16 cellular contexts compared by ENCODE assay signal in genomic region chr17:39962642-39963220, GRCh38. TPM values are rescaled to one million over a fixed set of nuclear protein-coding genes. Genes with fewer than 3 reads are reported as not detected.
DNase-seq lines count a peak whose midpoint lies in the region; ATAC-seq lines count a peak whose summit lies in the region.
"Had no signal": no experiment of that assay in that cellular context is flagged by ENCODE, and none has a peak within 500 bp of the region (broad histone marks: within the 10 kb centered on the region; RNA-seq: fewer than 3 reads in every experiment).

A gene with protein sequence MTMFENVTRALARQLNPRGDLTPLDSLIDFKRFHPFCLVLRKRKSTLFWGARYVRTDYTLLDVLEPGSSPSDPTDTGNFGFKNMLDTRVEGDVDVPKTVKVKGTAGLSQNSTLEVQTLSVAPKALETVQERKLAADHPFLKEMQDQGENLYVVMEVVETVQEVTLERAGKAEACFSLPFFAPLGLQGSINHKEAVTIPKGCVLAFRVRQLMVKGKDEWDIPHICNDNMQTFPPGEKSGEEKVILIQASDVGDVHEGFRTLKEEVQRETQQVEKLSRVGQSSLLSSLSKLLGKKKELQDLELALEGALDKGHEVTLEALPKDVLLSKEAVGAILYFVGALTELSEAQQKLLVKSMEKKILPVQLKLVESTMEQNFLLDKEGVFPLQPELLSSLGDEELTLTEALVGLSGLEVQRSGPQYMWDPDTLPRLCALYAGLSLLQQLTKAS (plus strand): TSS chr17:39963004. CDS start chr17:39965688, 2,684 bp downstream.

- peaks cover 27 to 46% (median 42%) of the 10 kb centered on the region in 3 donors for H3K4me1 Mint-ChIP-seq in T-cell
- peaks cover 19 to 23% of the 10 kb centered on the region in 2 donors for H3K4me1 Mint-ChIP-seq in natural killer cell treated with Interleukin-12 subunit alpha and Interleukin-12 subunit beta and Interleukin-15 and Interleukin-18, amount 100 ng/mL, for 72 hours (ENCODE audit: low read depth in 2 of 2)

- H3K4me1 ChIP-seq in BLaER1 treated with 17β-estradiol and CSF1 and Interleukin-3, amounts not matched to agents 10 nM and 100 nM: peaks cover 21 to 46% (median 31%) of the 10 kb centered on the region in 10 experiments
- H3K4me1 ChIP-seq: prostate gland had no signal

- H3K9me3 ChIP-seq in BLaER1 treated with 17β-estradiol and CSF1 and Interleukin-3, amounts not matched to agents 10 nM and 100 nM (replicated peaks in 1 of 11): no peaks in the 10 kb centered on the region
- H3K9me3 ChIP-seq: prostate gland, tibial nerve had no signal

- H3K27me3 ChIP-seq in BLaER1 treated with 17β-estradiol and CSF1 and Interleukin-3, amounts not matched to agents 10 nM and 100 nM: no peaks in the 10 kb centered on the region
- H3K27me3 ChIP-seq: tibial nerve had no signal

- H3K27ac ChIP-seq in BLaER1 treated with 17β-estradiol and CSF1 and Interleukin-3, amounts not matched to agents 10 nM and 100 nM: no peak within 1 kb of the TSS
- peak within 1 kb of the TSS; percentile 84 for H3K27ac ChIP-seq in epithelial cell of prostate
- H3K27ac ChIP-seq: prostate gland, tibial nerve had no signal

- POLR2A ChIA-PET in T-cell (lab: Charles Lee): interaction anchor here in 1 of 2 donors (0.6 kb wide), 1 partner anchor 116 kb away, joined by 6 read pairs; no protein-coding TSS in a partner anchor

- no peaks in the 10 kb centered on the region for H4K20me1 ChIP-seq in BLaER1 treated with 17β-estradiol and CSF1 and Interleukin-3, amounts not matched to agents 10 nM and 100 nM

- CTCF ChIA-PET in T-cell (lab: Charles Lee): interaction anchor here in 1 of 2 donors (0.5 kb wide), 1 partner anchor 150 kb away, joined by 3 read pairs; no protein-coding TSS in a partner anchor

- H3K9me3 Mint-ChIP-seq in T-cell: no peaks in the 10 kb centered on the region
- H3K9me3 Mint-ChIP-seq in natural killer cell treated with Interleukin-12 subunit alpha and Interleukin-12 subunit beta and Interleukin-15 and Interleukin-18, amount 100 ng/mL, for 72 hours: no peaks in the 10 kb centered on the region
- H3K9me3 Mint-ChIP-seq: effector memory CD8-positive, alpha-beta T cell had no signal

- peak within 1 kb of the TSS; percentile 89 to 92 for H3K27ac Mint-ChIP-seq in T-cell
- peak within 1 kb of the TSS in 1 of 2 donors; percentile 66 for H3K27ac Mint-ChIP-seq in natural killer cell treated with Interleukin-12 subunit alpha and Interleukin-12 subunit beta and Interleukin-15 and Interleukin-18, amount 100 ng/mL, for 72 hours

- H3K27me3 Mint-ChIP-seq in T-cell: no peaks in the 10 kb centered on the region
- H3K27me3 Mint-ChIP-seq in natural killer cell treated with Interleukin-12 subunit alpha and Interleukin-12 subunit beta and Interleukin-15 and Interleukin-18, amount 100 ng/mL, for 72 hours: peaks cover 0 to 8% of the 10 kb centered on the region in 2 donors

- DNase-seq in NCI-H2196 (lab: John Stamatoyannopoulos, UW; ENCODE audit: unreplicated experiment): peak; percentile 16
- no peak for DNase-seq in NCI-H2196 treated with DMSO at 0.1 percent for 48 hours (lab: John Stamatoyannopoulos, UW; ENCODE audit: unreplicated experiment)
- DNase-seq in T-cell: peak in 1 of 34 experiments; percentile 30
- no peak for DNase-seq in epithelial cell of prostate (ENCODE audit: low read depth, low spot score)
- DNase-seq in dedifferentiated amniotic fluid mesenchymal stem cell (ENCODE audit: extremely low spot score): no peak
- DNase-seq in natural killer cell treated with Interleukin-12 subunit alpha and Interleukin-12 subunit beta and Interleukin-15 and Interleukin-18, amount 100 ng/mL, for 72 hours (ENCODE audit: low spot score): no peak
- DNase-seq: effector memory CD8-positive, alpha-beta T cell; Karpas-422; NCI-H187; NCI-H774; RPMI8226 had no signal

- H3K9ac ChIP-seq in BLaER1 treated with 17β-estradiol and CSF1 and Interleukin-3, amounts not matched to agents 10 nM and 100 nM: no peak within 1 kb of the TSS

- no peaks in the 10 kb centered on the region for H3K36me3 ChIP-seq in BLaER1 treated with 17β-estradiol and CSF1 and Interleukin-3, amounts not matched to agents 10 nM and 100 nM
- H3K36me3 ChIP-seq: prostate gland, tibial nerve had no signal

- no peak within 1 kb of the TSS for H3K4me3 ChIP-seq in BLaER1 treated with 17β-estradiol and CSF1 and Interleukin-3, amounts not matched to agents 10 nM and 100 nM
- H3K4me3 ChIP-seq: prostate gland, tibial nerve had no signal

- ATAC-seq in T-cell (replicated peaks in 1 of 4) (peak in 1 of 4 experiments; percentile 25), HG02678 (IDR thresholded peaks at IDR 0.05; ENCODE audit: unreplicated experiment) (no peak)
- no peak for ATAC-seq in natural killer cell treated with Interleukin-12 subunit alpha and Interleukin-12 subunit beta and Interleukin-15 and Interleukin-18, amount 100 ng/mL, for 72 hours
- ATAC-seq: effector memory CD8-positive, alpha-beta T cell had no signal

- H3K4me3 Mint-ChIP-seq in T-cell: peak within 1 kb of the TSS in 2 of 3 donors; percentile 39 to 52
- H3K4me3 Mint-ChIP-seq in natural killer cell treated with Interleukin-12 subunit alpha and Interleukin-12 subunit beta and Interleukin-15 and Interleukin-18, amount 100 ng/mL, for 72 hours: no peak within 1 kb of the TSS

- H3K4me2 ChIP-seq in BLaER1 treated with 17β-estradiol and CSF1 and Interleukin-3, amounts not matched to agents 10 nM and 100 nM: peak within 1 kb of the TSS in 6 of 11 experiments; percentile 11 to 47 (median 21); a peak in 6 of 22 replicates

- H3K36me3 Mint-ChIP-seq in T-cell: no peaks in the 10 kb centered on the region
- no peaks in the 10 kb centered on the region for H3K36me3 Mint-ChIP-seq in natural killer cell treated with Interleukin-12 subunit alpha and Interleukin-12 subunit beta and Interleukin-15 and Interleukin-18, amount 100 ng/mL, for 72 hours

RNA-seq across cellular contexts. Expression of the gene that starts here (rescaled TPM):
- total RNA-seq in T-cell: 1 to 10 TPM in 4 of 5 donors, under 1 TPM in 1; 0.86 to 7.6 (median 3.4) TPM
- 1 to 10 TPM in 1 of 2 donors, under 1 TPM in 1; 0.24 to 1.1 TPM for total RNA-seq in natural killer cell treated with Interleukin-12 subunit alpha and Interleukin-12 subunit beta and Interleukin-15 and Interleukin-18, amount 100 ng/mL, for 72 hours
- total RNA-seq: myocyte had no signal
